ENCODE assay signal across 2 cellular contexts in the genomic region with DNA sequence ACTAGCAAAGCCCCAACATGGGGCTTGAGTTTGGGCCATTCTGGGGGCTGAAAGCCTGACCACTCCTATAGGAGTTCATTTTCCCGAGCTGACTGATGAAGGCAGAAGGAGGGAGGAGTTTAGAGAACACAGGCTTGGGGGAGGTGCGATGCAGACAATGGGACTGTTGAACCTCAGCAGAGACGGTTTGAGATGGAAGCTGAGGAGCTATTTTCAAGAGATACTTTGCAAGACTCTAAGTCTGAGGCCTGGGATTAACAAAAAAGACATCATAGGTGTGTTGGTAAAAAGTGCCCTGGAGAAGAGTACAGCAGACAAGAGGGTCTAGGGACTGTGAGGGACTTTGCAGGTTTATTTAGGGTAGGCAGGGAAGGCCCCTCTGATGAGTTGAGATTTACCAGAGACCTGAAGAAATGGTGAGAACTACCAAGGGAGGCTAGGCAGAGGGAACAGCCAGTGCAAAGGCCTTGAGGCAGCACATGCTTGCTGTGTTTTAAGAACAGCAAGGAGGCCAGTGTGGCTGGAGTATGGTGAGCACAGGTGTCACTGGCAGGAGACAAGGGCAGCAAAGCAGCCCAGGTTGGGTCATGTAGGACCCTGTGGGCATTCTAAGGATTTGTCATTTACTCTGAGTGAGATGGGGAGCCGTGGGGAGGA.
A peak's percentile ranks its signal among the peaks of the same experiment; 100 is the strongest.
TF ChIP-seq lines count a peak whose summit lies in the region.

No MANE protein-coding gene starts in this region.

TF ChIP-seq in HEK293, 187 proteins besides CTCF, POLR2A, EP300 and RAD21:
- TF ChIP-seq ZNF341 (tag by site-specific recombination; IDR thresholded peaks at IDR 0.05; ENCODE audit: low read depth) (peak; percentile 57), ZNF777 (tag by site-specific recombination; IDR thresholded peaks at IDR 0.05; ENCODE audit: borderline replicate concordance) (no peak), ZBTB17 (tag by site-specific recombination; IDR thresholded peaks at IDR 0.05) (peak; percentile 43; the same call in 1 of the 2 replicates), SCRT2 (tag by site-specific recombination; IDR thresholded peaks at IDR 0.05) (0 out of 2 replicates have a peak, but pooled peaks have one; percentile 14), ZNF791 (tag by site-specific recombination; IDR thresholded peaks at IDR 0.05) (no peak), ZNF2 (tag by site-specific recombination; IDR thresholded peaks at IDR 0.05) (no peak), SP3 (tag by site-specific recombination; IDR thresholded peaks at IDR 0.05) (peak; percentile 15; the same call in 1 of the 2 replicates), ZNF623 (tag by site-specific recombination; IDR thresholded peaks at IDR 0.05) (peak; percentile 65), ZSCAN30 (tag by site-specific recombination; IDR thresholded peaks at IDR 0.05) (no peak), ZBTB21 (tag by site-specific recombination; IDR thresholded peaks at IDR 0.05) (no peak)
- TF ChIP-seq, protein P1, sequence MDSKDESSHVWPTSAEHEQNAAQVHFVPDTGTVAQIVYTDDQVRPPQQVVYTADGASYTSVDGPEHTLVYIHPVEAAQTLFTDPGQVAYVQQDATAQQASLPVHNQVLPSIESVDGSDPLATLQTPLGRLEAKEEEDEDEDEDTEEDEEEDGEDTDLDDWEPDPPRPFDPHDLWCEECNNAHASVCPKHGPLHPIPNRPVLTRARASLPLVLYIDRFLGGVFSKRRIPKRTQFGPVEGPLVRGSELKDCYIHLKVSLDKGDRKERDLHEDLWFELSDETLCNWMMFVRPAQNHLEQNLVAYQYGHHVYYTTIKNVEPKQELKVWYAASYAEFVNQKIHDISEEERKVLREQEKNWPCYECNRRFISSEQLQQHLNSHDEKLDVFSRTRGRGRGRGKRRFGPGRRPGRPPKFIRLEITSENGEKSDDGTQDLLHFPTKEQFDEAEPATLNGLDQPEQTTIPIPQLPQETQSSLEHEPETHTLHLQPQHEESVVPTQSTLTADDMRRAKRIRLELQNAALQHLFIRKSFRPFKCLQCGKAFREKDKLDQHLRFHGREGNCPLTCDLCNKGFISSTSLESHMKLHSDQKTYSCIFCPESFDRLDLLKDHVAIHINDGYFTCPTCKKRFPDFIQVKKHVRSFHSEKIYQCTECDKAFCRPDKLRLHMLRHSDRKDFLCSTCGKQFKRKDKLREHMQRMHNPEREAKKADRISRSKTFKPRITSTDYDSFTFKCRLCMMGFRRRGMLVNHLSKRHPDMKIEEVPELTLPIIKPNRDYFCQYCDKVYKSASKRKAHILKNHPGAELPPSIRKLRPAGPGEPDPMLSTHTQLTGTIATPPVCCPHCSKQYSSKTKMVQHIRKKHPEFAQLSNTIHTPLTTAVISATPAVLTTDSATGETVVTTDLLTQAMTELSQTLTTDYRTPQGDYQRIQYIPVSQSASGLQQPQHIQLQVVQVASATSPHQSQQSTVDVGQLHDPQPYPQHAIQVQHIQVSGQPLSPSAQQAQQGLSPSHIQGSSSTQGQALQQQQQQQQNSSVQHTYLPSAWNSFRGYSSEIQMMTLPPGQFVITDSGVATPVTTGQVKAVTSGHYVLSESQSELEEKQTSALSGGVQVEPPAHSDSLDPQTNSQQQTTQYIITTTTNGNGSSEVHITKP (tag by site-specific recombination; IDR thresholded peaks at IDR 0.05) = peak; percentile 83
- TF ChIP-seq, protein P2, sequence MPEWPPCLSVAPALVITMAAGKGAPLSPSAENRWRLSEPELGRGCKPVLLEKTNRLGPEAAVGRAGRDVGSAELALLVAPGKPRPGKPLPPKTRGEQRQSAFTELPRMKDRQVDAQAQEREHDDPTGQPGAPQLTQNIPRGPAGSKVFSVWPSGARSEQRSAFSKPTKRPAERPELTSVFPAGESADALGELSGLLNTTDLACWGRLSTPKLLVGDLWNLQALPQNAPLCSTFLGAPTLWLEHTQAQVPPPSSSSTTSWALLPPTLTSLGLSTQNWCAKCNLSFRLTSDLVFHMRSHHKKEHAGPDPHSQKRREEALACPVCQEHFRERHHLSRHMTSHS (tag by site-specific recombination; IDR thresholded peaks at IDR 0.05) = no peak
- TF ChIP-seq, protein P3, sequence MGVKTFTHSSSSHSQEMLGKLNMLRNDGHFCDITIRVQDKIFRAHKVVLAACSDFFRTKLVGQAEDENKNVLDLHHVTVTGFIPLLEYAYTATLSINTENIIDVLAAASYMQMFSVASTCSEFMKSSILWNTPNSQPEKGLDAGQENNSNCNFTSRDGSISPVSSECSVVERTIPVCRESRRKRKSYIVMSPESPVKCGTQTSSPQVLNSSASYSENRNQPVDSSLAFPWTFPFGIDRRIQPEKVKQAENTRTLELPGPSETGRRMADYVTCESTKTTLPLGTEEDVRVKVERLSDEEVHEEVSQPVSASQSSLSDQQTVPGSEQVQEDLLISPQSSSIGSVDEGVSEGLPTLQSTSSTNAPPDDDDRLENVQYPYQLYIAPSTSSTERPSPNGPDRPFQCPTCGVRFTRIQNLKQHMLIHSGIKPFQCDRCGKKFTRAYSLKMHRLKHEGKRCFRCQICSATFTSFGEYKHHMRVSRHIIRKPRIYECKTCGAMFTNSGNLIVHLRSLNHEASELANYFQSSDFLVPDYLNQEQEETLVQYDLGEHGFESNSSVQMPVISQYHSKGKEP (tag by site-specific recombination; IDR thresholded peaks at IDR 0.05) = no peak

TF ChIP-seq in H1, 55 proteins besides CTCF, POLR2A, EP300 and RAD21 (continued from another document):
- TF ChIP-seq CBX8 (IDR thresholded peaks at IDR 0.05; ENCODE audit: borderline replicate concordance, low read depth, low read length) (no peak), RBBP5 (IDR thresholded peaks at IDR 0.05; ENCODE audit: borderline replicate concordance, low read depth, low read length) (peak; percentile 76)
